In the genomic region with DNA sequence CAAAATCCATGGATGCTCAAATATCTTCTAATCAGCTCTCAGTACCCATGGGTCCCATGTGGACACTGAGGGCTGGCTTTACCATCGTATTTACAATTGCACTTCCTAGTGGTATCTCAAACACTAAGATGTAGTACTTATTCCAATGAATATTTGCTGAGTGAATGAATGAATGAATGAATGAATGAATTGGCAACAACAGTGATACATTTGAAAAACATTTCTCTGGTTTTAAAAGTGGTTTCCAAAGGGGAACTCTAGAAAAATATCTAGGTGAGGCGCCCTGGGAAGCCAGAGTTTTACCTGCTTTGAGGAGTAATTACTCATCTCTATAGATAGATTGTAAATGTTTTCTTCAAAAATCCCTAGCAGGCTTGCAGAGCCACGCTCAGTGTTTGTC, we compare ENCODE assay signal across 21 cellular contexts.
A peak's percentile ranks its signal among the peaks of the same experiment; 100 is the strongest.
DNase-seq lines count a peak whose midpoint lies in the region; ATAC-seq and TF ChIP-seq lines count a peak whose summit lies in the region.
"Had no signal": no experiment of that assay in that cellular context is flagged by ENCODE, and none has a peak within 500 bp of the region (broad histone marks: within the 10 kb centered on the region; RNA-seq: fewer than 3 reads in every experiment).

No MANE protein-coding gene starts in this region.

- peak overlapping the region; percentile 86 for H3K27ac Mint-ChIP-seq in T-helper 17 cell
- H3K27ac Mint-ChIP-seq in memory B cell = peak overlapping the region; percentile 93

- H3K4me3 ChIP-seq in BLaER1 (no peak overlapping the region), DOHH2 (ENCODE audit: low read length) (peak overlapping the region; percentile 63), BE2C (ENCODE audit: low read depth, low read length) (no peak overlapping the region)
- H3K4me3 ChIP-seq: GM23248, Peyer's patch had no signal

- DNase-seq in T-helper 17 cell = no peak
- no peak for DNase-seq in memory B cell (ENCODE audit: low spot score in 2 of 2)
- DNase-seq in activated CD4-positive, alpha-beta T cell treated with anti-CD3 and anti-CD28 coated beads for 4 hours = no peak
- no peak for DNase-seq in BE2C
- no peak for DNase-seq in hypothalamus (lab: John Stamatoyannopoulos, UW)
- DNase-seq in KG1 (lab: John Stamatoyannopoulos, UW) = no peak
- DNase-seq: GM23248, H7, Kasumi-1, NCI-H1105 treated with DMSO at 0.1 percent for 48 hours, NCI-H146, NCI-H1930, NCI-H2107, NCI-H524 treated with DMSO at 0.1 percent for 48 hours, NCI-H82, Peyer's patch, SHP77 treated with DMSO at 0.1 percent for 48 hours had no signal

- peak overlapping the region; percentile 95 for H3K27ac ChIP-seq in BLaER1
- H3K27ac ChIP-seq in DOHH2 (ENCODE audit: low read depth, low read length) = peak overlapping the region; percentile 98
- H3K27ac ChIP-seq: C4-2B, GM23248, HL-60, Peyer's patch had no signal

- H3K27me3 Mint-ChIP-seq in T-helper 17 cell (peaks cover 7% of the 10 kb centered on the region), memory B cell (peaks cover 2% of the 10 kb centered on the region)

- H3K4me1 Mint-ChIP-seq in T-helper 17 cell (no peaks in the 10 kb centered on the region), memory B cell (peaks cover 17% of the 10 kb centered on the region)

- H3K36me3 ChIP-seq in BLaER1 (no peaks in the 10 kb centered on the region), DOHH2 (ENCODE audit: control insufficient read depth, low read length) (peaks cover 10% of the 10 kb centered on the region), BE2C (no peaks in the 10 kb centered on the region)
- H3K36me3 ChIP-seq: Peyer's patch had no signal

- H3K9me3 Mint-ChIP-seq in memory B cell = no peaks in the 10 kb centered on the region

- no peaks in the 10 kb centered on the region for H3K36me3 Mint-ChIP-seq in T-helper 17 cell (ENCODE audit: low read depth)
- peaks cover 2% of the 10 kb centered on the region for H3K36me3 Mint-ChIP-seq in memory B cell

- no peak overlapping the region for H3K4me3 Mint-ChIP-seq in T-helper 17 cell
- no peak overlapping the region for H3K4me3 Mint-ChIP-seq in memory B cell

- peaks cover 19% of the 10 kb centered on the region for H3F3A ChIP-seq in DOHH2 (ENCODE audit: control insufficient read depth, insufficient read depth)

- H4K20me1 ChIP-seq in BLaER1 (no peaks in the 10 kb centered on the region), DOHH2 (ENCODE audit: control insufficient read depth, insufficient read depth, low read depth, low read length) (no peaks in the 10 kb centered on the region)

- H3K79me2 ChIP-seq in DOHH2 (ENCODE audit: control insufficient read depth, low read length) = no peaks in the 10 kb centered on the region

- TF ChIP-seq CTCF in DOHH2 (IDR thresholded peaks at IDR 0.05; ENCODE audit: low read depth, low read length, poor library complexity, severe bottlenecking) (no peak), BE2C (IDR thresholded peaks at IDR 0.05; ENCODE audit: low read depth, low read length) (no peak)

- H3K9me2 ChIP-seq in DOHH2 (replicated peaks; ENCODE audit: control insufficient read depth, low read length) = no peaks in the 10 kb centered on the region

- peak overlapping the region; percentile 80; the same call in 1 of the 2 replicates for H3K9ac ChIP-seq in BLaER1
- H3K9ac ChIP-seq: GM23248 had no signal

- H3K27me3 ChIP-seq in BLaER1 (no peaks in the 10 kb centered on the region), DOHH2 (ENCODE audit: control insufficient read depth, low read length) (no peaks in the 10 kb centered on the region), BE2C (peaks cover 8% of the 10 kb centered on the region; the same call in 1 of the 2 replicates)
- H3K27me3 ChIP-seq: Peyer's patch had no signal

- H3K4me2 ChIP-seq in BLaER1 = peak overlapping the region; percentile 73
- H3K4me2 ChIP-seq in DOHH2 (ENCODE audit: low read length) = peak overlapping the region; percentile 85

- peaks cover 24% of the 10 kb centered on the region for H3K9me3 ChIP-seq in BLaER1
- H3K9me3 ChIP-seq in DOHH2 (ENCODE audit: control insufficient read depth, insufficient read depth, low read length) = peaks cover 11% of the 10 kb centered on the region
- no peaks in the 10 kb centered on the region for H3K9me3 ChIP-seq in T-helper 17 cell (ENCODE audit: control insufficient read depth, low read length, poor library complexity, severe bottlenecking)
- H3K9me3 ChIP-seq in BE2C = no peaks in the 10 kb centered on the region
- H3K9me3 ChIP-seq: Peyer's patch had no signal

- H3K4me1 ChIP-seq in BLaER1 = peaks cover 57% of the 10 kb centered on the region
- peaks cover 54% of the 10 kb centered on the region for H3K4me1 ChIP-seq in DOHH2 (ENCODE audit: control insufficient read depth, low read length)
- no peaks in the 10 kb centered on the region for H3K4me1 ChIP-seq in BE2C
- H3K4me1 ChIP-seq: Peyer's patch had no signal

- no peak for ATAC-seq in T-helper 17 cell
- no peak for ATAC-seq in memory B cell (ENCODE audit: low read depth)
